In the genomic region with DNA sequence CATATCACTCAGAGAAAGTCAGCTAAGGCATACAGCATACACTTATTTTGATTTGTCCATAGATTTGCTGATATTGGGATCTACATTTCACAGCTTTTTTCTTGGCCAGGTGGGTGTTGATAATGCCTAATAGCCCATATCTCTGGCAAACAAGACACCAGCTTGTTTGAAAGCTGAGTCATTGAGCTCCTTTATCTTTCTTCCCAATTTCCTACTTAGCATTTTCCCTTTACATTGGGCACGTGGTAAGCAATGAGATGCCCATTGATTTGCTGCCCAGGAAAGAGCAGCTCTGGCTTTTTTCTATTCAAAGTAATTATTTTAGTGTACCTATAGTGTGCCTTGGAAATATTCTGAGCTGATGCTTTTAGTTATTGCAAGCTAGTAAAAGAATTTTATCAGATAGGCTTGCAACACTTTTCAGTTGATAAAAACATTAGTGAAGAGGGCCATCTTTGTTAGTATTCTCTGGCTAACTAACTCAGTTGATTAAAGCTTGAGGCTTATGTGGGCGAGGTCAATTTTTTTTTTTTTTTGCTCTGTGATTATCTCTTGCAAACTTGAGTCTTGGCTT, we compare ENCODE assay signal across 1 cellular context.
TF ChIP-seq lines count a peak whose summit lies in the region.

No MANE protein-coding gene starts in this region.

TF ChIP-seq in K562, 482 proteins besides CTCF, POLR2A, EP300 and RAD21 (continued from another document and continues in another):
- peak; percentile 99 for TF ChIP-seq SMARCC2 (IDR thresholded peaks at IDR 0.05; ENCODE audit: low read depth)
- TF ChIP-seq, protein P1, sequence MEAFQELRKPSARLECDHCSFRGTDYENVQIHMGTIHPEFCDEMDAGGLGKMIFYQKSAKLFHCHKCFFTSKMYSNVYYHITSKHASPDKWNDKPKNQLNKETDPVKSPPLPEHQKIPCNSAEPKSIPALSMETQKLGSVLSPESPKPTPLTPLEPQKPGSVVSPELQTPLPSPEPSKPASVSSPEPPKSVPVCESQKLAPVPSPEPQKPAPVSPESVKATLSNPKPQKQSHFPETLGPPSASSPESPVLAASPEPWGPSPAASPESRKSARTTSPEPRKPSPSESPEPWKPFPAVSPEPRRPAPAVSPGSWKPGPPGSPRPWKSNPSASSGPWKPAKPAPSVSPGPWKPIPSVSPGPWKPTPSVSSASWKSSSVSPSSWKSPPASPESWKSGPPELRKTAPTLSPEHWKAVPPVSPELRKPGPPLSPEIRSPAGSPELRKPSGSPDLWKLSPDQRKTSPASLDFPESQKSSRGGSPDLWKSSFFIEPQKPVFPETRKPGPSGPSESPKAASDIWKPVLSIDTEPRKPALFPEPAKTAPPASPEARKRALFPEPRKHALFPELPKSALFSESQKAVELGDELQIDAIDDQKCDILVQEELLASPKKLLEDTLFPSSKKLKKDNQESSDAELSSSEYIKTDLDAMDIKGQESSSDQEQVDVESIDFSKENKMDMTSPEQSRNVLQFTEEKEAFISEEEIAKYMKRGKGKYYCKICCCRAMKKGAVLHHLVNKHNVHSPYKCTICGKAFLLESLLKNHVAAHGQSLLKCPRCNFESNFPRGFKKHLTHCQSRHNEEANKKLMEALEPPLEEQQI (IDR thresholded peaks at IDR 0.05), result peak; percentile 97
- TF ChIP-seq HDAC1 (IDR thresholded peaks at IDR 0.05), result peak; percentile 51 to 97; a peak in 3 of 4 replicates
- TF ChIP-seq, protein P2, sequence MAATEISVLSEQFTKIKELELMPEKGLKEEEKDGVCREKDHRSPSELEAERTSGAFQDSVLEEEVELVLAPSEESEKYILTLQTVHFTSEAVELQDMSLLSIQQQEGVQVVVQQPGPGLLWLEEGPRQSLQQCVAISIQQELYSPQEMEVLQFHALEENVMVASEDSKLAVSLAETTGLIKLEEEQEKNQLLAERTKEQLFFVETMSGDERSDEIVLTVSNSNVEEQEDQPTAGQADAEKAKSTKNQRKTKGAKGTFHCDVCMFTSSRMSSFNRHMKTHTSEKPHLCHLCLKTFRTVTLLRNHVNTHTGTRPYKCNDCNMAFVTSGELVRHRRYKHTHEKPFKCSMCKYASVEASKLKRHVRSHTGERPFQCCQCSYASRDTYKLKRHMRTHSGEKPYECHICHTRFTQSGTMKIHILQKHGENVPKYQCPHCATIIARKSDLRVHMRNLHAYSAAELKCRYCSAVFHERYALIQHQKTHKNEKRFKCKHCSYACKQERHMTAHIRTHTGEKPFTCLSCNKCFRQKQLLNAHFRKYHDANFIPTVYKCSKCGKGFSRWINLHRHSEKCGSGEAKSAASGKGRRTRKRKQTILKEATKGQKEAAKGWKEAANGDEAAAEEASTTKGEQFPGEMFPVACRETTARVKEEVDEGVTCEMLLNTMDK (IDR thresholded peaks at IDR 0.05; ENCODE audit: borderline replicate concordance, insufficient read depth, low read depth, low read length, poor library complexity, severe bottlenecking), result no peak
- no peak for TF ChIP-seq POLR2B (IDR thresholded peaks at IDR 0.05; ENCODE audit: low read depth, partially characterized antibody)
- no peak for TF ChIP-seq HCFC1 (IDR thresholded peaks at IDR 0.05; ENCODE audit: low read depth, low read length)
- no peak for TF ChIP-seq ZNF174 (CRISPR knock-in tag; IDR thresholded peaks at IDR 0.05)
- TF ChIP-seq ZNF3 (CRISPR knock-in tag; IDR thresholded peaks at IDR 0.05), result no peak
- TF ChIP-seq ELF1 (tag; IDR thresholded peaks at IDR 0.05), result peak; percentile 70
- TF ChIP-seq ZNF584 (CRISPR knock-in tag; IDR thresholded peaks at IDR 0.05; ENCODE audit: low read depth), result peak; percentile 97
- peak; percentile 93 for TF ChIP-seq BCOR (IDR thresholded peaks at IDR 0.05)
- no peak for TF ChIP-seq ESRRB (CRISPR knock-in tag; IDR thresholded peaks at IDR 0.05; ENCODE audit: borderline replicate concordance)
- no peak for TF ChIP-seq ZNF445 (CRISPR knock-in tag; IDR thresholded peaks at IDR 0.05; ENCODE audit: low read depth)
- 0 out of 2 replicates have a peak, but pooled peaks have one; percentile 32 for TF ChIP-seq MECOM (CRISPR knock-in tag; IDR thresholded peaks at IDR 0.05)
- no peak for TF ChIP-seq RFX1 (IDR thresholded peaks at IDR 0.05)
- TF ChIP-seq MYBL2 (IDR thresholded peaks at IDR 0.05; ENCODE audit: low read depth), result no peak
- no peak for TF ChIP-seq MYBL2 (CRISPR knock-in tag; IDR thresholded peaks at IDR 0.05; ENCODE audit: borderline replicate concordance)
- TF ChIP-seq ZNF133 (CRISPR knock-in tag; IDR thresholded peaks at IDR 0.05), result no peak
- peak; percentile 48; the same call in 1 of the 2 replicates for TF ChIP-seq MXI1 (IDR thresholded peaks at IDR 0.05; ENCODE audit: low read depth, low read length)
- TF ChIP-seq ETV5 (CRISPR knock-in tag; IDR thresholded peaks at IDR 0.05; ENCODE audit: low read depth), result no peak
- TF ChIP-seq, protein P3, sequence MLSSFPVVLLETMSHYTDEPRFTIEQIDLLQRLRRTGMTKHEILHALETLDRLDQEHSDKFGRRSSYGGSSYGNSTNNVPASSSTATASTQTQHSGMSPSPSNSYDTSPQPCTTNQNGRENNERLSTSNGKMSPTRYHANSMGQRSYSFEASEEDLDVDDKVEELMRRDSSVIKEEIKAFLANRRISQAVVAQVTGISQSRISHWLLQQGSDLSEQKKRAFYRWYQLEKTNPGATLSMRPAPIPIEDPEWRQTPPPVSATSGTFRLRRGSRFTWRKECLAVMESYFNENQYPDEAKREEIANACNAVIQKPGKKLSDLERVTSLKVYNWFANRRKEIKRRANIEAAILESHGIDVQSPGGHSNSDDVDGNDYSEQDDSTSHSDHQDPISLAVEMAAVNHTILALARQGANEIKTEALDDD (IDR thresholded peaks at IDR 0.05), result peak; percentile 93
- TF ChIP-seq, protein P4, sequence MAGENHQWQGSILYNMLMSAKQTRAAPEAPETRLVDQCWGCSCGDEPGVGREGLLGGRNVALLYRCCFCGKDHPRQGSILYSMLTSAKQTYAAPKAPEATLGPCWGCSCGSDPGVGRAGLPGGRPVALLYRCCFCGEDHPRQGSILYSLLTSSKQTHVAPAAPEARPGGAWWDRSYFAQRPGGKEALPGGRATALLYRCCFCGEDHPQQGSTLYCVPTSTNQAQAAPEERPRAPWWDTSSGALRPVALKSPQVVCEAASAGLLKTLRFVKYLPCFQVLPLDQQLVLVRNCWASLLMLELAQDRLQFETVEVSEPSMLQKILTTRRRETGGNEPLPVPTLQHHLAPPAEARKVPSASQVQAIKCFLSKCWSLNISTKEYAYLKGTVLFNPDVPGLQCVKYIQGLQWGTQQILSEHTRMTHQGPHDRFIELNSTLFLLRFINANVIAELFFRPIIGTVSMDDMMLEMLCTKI (IDR thresholded peaks at IDR 0.05; ENCODE audit: partially characterized antibody), result no peak
- peak; percentile 83; the same call in 1 of the 2 replicates for TF ChIP-seq RUNX1 (IDR thresholded peaks at IDR 0.05; ENCODE audit: low read depth)
- TF ChIP-seq, protein P5, sequence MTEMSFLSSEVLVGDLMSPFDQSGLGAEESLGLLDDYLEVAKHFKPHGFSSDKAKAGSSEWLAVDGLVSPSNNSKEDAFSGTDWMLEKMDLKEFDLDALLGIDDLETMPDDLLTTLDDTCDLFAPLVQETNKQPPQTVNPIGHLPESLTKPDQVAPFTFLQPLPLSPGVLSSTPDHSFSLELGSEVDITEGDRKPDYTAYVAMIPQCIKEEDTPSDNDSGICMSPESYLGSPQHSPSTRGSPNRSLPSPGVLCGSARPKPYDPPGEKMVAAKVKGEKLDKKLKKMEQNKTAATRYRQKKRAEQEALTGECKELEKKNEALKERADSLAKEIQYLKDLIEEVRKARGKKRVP (CRISPR knock-in tag; IDR thresholded peaks at IDR 0.05), result peak; percentile 60; the same call in 1 of the 2 replicates
- no peak for TF ChIP-seq KAT2B (IDR thresholded peaks at IDR 0.05; ENCODE audit: low read depth, low read length)
- peak; percentile 100 for TF ChIP-seq CBFA2T2 (conservative IDR thresholded peaks at IDR 0.05)
- TF ChIP-seq, protein P6, sequence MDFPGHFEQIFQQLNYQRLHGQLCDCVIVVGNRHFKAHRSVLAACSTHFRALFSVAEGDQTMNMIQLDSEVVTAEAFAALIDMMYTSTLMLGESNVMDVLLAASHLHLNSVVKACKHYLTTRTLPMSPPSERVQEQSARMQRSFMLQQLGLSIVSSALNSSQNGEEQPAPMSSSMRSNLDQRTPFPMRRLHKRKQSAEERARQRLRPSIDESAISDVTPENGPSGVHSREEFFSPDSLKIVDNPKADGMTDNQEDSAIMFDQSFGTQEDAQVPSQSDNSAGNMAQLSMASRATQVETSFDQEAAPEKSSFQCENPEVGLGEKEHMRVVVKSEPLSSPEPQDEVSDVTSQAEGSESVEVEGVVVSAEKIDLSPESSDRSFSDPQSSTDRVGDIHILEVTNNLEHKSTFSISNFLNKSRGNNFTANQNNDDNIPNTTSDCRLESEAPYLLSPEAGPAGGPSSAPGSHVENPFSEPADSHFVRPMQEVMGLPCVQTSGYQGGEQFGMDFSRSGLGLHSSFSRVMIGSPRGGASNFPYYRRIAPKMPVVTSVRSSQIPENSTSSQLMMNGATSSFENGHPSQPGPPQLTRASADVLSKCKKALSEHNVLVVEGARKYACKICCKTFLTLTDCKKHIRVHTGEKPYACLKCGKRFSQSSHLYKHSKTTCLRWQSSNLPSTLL (IDR thresholded peaks at IDR 0.05), result no peak
- TF ChIP-seq, protein P7, sequence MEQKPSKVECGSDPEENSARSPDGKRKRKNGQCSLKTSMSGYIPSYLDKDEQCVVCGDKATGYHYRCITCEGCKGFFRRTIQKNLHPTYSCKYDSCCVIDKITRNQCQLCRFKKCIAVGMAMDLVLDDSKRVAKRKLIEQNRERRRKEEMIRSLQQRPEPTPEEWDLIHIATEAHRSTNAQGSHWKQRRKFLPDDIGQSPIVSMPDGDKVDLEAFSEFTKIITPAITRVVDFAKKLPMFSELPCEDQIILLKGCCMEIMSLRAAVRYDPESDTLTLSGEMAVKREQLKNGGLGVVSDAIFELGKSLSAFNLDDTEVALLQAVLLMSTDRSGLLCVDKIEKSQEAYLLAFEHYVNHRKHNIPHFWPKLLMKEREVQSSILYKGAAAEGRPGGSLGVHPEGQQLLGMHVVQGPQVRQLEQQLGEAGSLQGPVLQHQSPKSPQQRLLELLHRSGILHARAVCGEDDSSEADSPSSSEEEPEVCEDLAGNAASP (IDR thresholded peaks at IDR 0.05), result no peak
- peak; percentile 87 to 97 for TF ChIP-seq ARNT (IDR thresholded peaks at IDR 0.05)
- no peak for TF ChIP-seq SETDB1 (IDR thresholded peaks at IDR 0.05; ENCODE audit: low read length)
- TF ChIP-seq KDM4B (IDR thresholded peaks at IDR 0.05; ENCODE audit: borderline replicate concordance in 2 of 2, low read depth in 1 of 2), result no peak
- no peak for TF ChIP-seq POU5F1 (IDR thresholded peaks at IDR 0.05; ENCODE audit: borderline replicate concordance, low read depth, low read length, partially characterized antibody)
- no peak for TF ChIP-seq ZNF140 (CRISPR knock-in tag; IDR thresholded peaks at IDR 0.05)
- TF ChIP-seq, protein P8, sequence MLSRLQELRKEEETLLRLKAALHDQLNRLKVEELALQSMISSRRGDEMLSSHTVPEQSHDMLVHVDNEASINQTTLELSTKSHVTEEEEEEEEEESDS (CRISPR knock-in tag; IDR thresholded peaks at IDR 0.05), result no peak
- TF ChIP-seq ZNF239 (CRISPR knock-in tag; IDR thresholded peaks at IDR 0.05), result peak; percentile 75
- TF ChIP-seq ETV6 (IDR thresholded peaks at IDR 0.05; ENCODE audit: borderline replicate concordance in 1 of 2, low read depth in 2 of 2, low read length in 1 of 2), result peak in 1 of 2 experiments; percentile 87; a peak in 1 of 4 replicates
- TF ChIP-seq ETV6 (CRISPR knock-in tag; IDR thresholded peaks at IDR 0.05; ENCODE audit: borderline replicate concordance), result no peak
- peak; percentile 81 for TF ChIP-seq MTA3 (IDR thresholded peaks at IDR 0.05; ENCODE audit: borderline replicate concordance)
- peak; percentile 89 for TF ChIP-seq BACH1 (tag; IDR thresholded peaks at IDR 0.05)
- TF ChIP-seq, protein P9, sequence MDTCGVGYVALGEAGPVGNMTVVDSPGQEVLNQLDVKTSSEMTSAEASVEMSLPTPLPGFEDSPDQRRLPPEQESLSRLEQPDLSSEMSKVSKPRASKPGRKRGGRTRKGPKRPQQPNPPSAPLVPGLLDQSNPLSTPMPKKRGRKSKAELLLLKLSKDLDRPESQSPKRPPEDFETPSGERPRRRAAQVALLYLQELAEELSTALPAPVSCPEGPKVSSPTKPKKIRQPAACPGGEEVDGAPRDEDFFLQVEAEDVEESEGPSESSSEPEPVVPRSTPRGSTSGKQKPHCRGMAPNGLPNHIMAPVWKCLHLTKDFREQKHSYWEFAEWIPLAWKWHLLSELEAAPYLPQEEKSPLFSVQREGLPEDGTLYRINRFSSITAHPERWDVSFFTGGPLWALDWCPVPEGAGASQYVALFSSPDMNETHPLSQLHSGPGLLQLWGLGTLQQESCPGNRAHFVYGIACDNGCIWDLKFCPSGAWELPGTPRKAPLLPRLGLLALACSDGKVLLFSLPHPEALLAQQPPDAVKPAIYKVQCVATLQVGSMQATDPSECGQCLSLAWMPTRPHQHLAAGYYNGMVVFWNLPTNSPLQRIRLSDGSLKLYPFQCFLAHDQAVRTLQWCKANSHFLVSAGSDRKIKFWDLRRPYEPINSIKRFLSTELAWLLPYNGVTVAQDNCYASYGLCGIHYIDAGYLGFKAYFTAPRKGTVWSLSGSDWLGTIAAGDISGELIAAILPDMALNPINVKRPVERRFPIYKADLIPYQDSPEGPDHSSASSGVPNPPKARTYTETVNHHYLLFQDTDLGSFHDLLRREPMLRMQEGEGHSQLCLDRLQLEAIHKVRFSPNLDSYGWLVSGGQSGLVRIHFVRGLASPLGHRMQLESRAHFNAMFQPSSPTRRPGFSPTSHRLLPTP (IDR thresholded peaks at IDR 0.05; ENCODE audit: borderline replicate concordance, extremely low read depth, insufficient read length), result no peak
- peak; percentile 39; the same call in 1 of the 2 replicates for TF ChIP-seq ELF2 (CRISPR knock-in tag; IDR thresholded peaks at IDR 0.05)
- 0 out of 2 replicates have a peak, but pooled peaks have one; percentile 78 for TF ChIP-seq PHTF2 (CRISPR knock-in tag; IDR thresholded peaks at IDR 0.05)
- no peak for TF ChIP-seq MED1 (CRISPR knock-in tag; IDR thresholded peaks at IDR 0.05; ENCODE audit: borderline replicate concordance)
- TF ChIP-seq ZNF695 (CRISPR knock-in tag; IDR thresholded peaks at IDR 0.05), result no peak
- peak; percentile 85 for TF ChIP-seq ATF7 (IDR thresholded peaks at IDR 0.05)
- peak; percentile 99 for TF ChIP-seq KLF16 (IDR thresholded peaks at IDR 0.05)
- no peak for TF ChIP-seq YY1 (IDR thresholded peaks at IDR 0.05; ENCODE audit: borderline replicate concordance in 1 of 3, control insufficient read depth in 1 of 3, extremely low read depth in 1 of 3, insufficient read depth in 3 of 3, insufficient read length in 1 of 3, insufficient replicate concordance in 2 of 3, low read depth in 1 of 3, low read length in 2 of 3)
